In the genomic region with DNA sequence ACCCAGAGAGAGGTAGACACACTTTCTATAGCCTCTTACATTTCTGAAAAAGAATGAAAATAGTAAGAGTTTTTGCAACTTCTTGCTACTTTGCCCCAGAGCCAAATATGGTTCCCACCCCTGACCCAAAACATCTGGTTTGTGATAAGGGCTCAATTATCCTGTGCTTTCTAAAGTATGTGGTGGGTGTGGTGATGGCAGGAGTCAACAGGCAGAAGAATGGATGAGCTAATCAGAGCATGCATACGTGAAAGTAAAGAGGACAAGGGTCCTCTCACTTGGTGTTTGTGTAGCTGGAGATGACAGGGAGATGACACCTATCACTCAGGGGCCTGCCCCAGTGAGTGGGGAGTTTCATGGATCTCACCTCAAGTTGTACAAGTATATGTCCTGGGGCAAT, we compare ENCODE assay signal across 14 cellular contexts. TPM values are rescaled to one million over a fixed set of nuclear protein-coding genes. Genes with fewer than 3 reads are reported as not detected.
DNase-seq lines count a peak whose midpoint lies in the region; ATAC-seq and TF ChIP-seq lines count a peak whose summit lies in the region.
"Had no signal": no experiment of that assay in that cellular context is flagged by ENCODE, and none has a peak within 500 bp of the region (broad histone marks: within the 10 kb centered on the region; RNA-seq: fewer than 3 reads in every experiment).

No MANE protein-coding gene starts in this region.

- no peak for TF ChIP-seq RAD21 in SK-N-SH (IDR thresholded peaks at IDR 0.05; ENCODE audit: low read length)

- no peak overlapping the region for H4K8ac ChIP-seq in mesendoderm (ENCODE audit: low read depth, low read length)

- H3K9me3 ChIP-seq in SK-N-SH (no peaks in the 10 kb centered on the region; the same call in 1 of the 2 replicates), SU-DHL-6 (ENCODE audit: insufficient read depth, low read length) (no peaks in the 10 kb centered on the region), neural progenitor cell (ENCODE audit: low read depth) (no peaks in the 10 kb centered on the region)
- H3K9me3 ChIP-seq: A549 had no signal

- H3K4me1 ChIP-seq in SK-N-SH (ENCODE audit: control insufficient read depth in 1 of 2, insufficient read depth in 2 of 2, low read depth in 1 of 2, low read length in 1 of 2), result no peaks in the 10 kb centered on the region; a peak in 1 of 4 replicates
- H3K4me1 ChIP-seq in mesendoderm (ENCODE audit: control insufficient read depth, low read depth, low read length), result peaks cover 11% of the 10 kb centered on the region
- H3K4me1 ChIP-seq in neural progenitor cell, result no peaks in the 10 kb centered on the region
- H3K4me1 ChIP-seq: A549 had no signal

- H3K4ac ChIP-seq in mesendoderm (ENCODE audit: low read depth, low read length), result no peak overlapping the region

- H2BK5ac ChIP-seq in mesendoderm (ENCODE audit: low read length), result no peak overlapping the region

- no peak overlapping the region for H3K27ac ChIP-seq in SK-N-SH (ENCODE audit: low read depth in 2 of 2, low read length in 1 of 2)
- peak overlapping the region; percentile 95 for H3K27ac ChIP-seq in SU-DHL-6 (ENCODE audit: low read depth, low read length)
- no peak overlapping the region for H3K27ac ChIP-seq in mesendoderm (ENCODE audit: low read depth, low read length)
- no peak overlapping the region for H3K27ac ChIP-seq in neural progenitor cell
- H3K27ac ChIP-seq: A549 had no signal

- no peaks in the 10 kb centered on the region for H3F3A ChIP-seq in SK-N-SH (replicated peaks; ENCODE audit: insufficient read depth)
- H3F3A ChIP-seq in SU-DHL-6 (ENCODE audit: insufficient read depth), result peaks cover 48% of the 10 kb centered on the region
- H3F3A ChIP-seq in neural progenitor cell (ENCODE audit: low read depth), result no peaks in the 10 kb centered on the region

- H2BK15ac ChIP-seq in mesendoderm (replicated peaks; ENCODE audit: low read depth), result no peak overlapping the region

- H3K9me3 Mint-ChIP-seq in neural progenitor cell, result no peaks in the 10 kb centered on the region
- H3K9me3 Mint-ChIP-seq: activated T-cell treated with anti-CD3 and anti-CD28 coated beads, Interleukin-2, amount 50 U/mL, for 72 hours; T-helper 1 cell treated with Interleukin-12 subunit alpha and Interleukin-12 subunit beta and Interleukin-4 antibody, amounts not matched to agents 30 μg/mL and 1 μg/mL, for 36 hours had no signal

- H4K20me1 ChIP-seq in SK-N-SH (ENCODE audit: insufficient read depth) (no peaks in the 10 kb centered on the region), SU-DHL-6 (ENCODE audit: low read depth, low read length) (no peaks in the 10 kb centered on the region), neural progenitor cell (ENCODE audit: low read depth) (no peaks in the 10 kb centered on the region)

- H3K27ac Mint-ChIP-seq in neural progenitor cell, result no peak overlapping the region
- H3K27ac Mint-ChIP-seq: activated T-cell treated with anti-CD3 and anti-CD28 coated beads, Interleukin-2, amount 50 U/mL, for 72 hours had no signal

- H3K56ac ChIP-seq in mesendoderm (ENCODE audit: low read length), result no peak overlapping the region

- no peak overlapping the region for H3K4me3 Mint-ChIP-seq in neural progenitor cell
- H3K4me3 Mint-ChIP-seq: T-helper 1 cell treated with Interleukin-12 subunit alpha and Interleukin-12 subunit beta and Interleukin-4 antibody, amounts not matched to agents 30 μg/mL and 1 μg/mL, for 36 hours had no signal

- no peak overlapping the region for H3K4me2 ChIP-seq in SK-N-SH
- peak overlapping the region; percentile 76 for H3K4me2 ChIP-seq in SU-DHL-6 (ENCODE audit: low read depth, low read length, poor library complexity, severe bottlenecking)
- no peak overlapping the region for H3K4me2 ChIP-seq in mesendoderm (ENCODE audit: low read length)
- H3K4me2 ChIP-seq in neural progenitor cell, result no peak overlapping the region
- H3K4me2 ChIP-seq: A549 had no signal

- H2BK120ac ChIP-seq in mesendoderm (ENCODE audit: low read depth, low read length), result no peak overlapping the region

- TF ChIP-seq CTCF in SK-N-SH (IDR thresholded peaks at IDR 0.05) (no peak), SU-DHL-6 (IDR thresholded peaks at IDR 0.05; ENCODE audit: insufficient read depth, low read length, poor library complexity, severe bottlenecking) (no peak), neural progenitor cell (IDR thresholded peaks at IDR 0.05) (no peak)

- H3K27me3 Mint-ChIP-seq in neural progenitor cell (ENCODE audit: insufficient read depth, low read depth), result peaks cover 6% of the 10 kb centered on the region

- no peaks in the 10 kb centered on the region for H3K36me3 ChIP-seq in SK-N-SH (replicated peaks in 1 of 2; ENCODE audit: control insufficient read depth in 1 of 2, insufficient read depth in 2 of 2, low read length in 1 of 2)
- peaks cover 8% of the 10 kb centered on the region; the same call in 1 of the 2 replicates for H3K36me3 ChIP-seq in SU-DHL-6 (ENCODE audit: low read length)
- H3K36me3 ChIP-seq in mesendoderm (ENCODE audit: control insufficient read depth, insufficient read depth, low read length), result no peaks in the 10 kb centered on the region
- no peaks in the 10 kb centered on the region for H3K36me3 ChIP-seq in neural progenitor cell

- WGBS in SK-N-SH (ENCODE audit: low lambda C conversion rate), result 55% methylated on average over 1 of the region's 1 CpG
- no CpG with 5 or more reads among the region's 1 CpG for WGBS in mesendoderm (ENCODE audit: extremely low coverage, insufficient coverage, low lambda C conversion rate)

- ATAC-seq in SK-N-SH treated with all-trans-retinoic acid at 6 μM for 48 hours, result no peak
- ATAC-seq: A549 had no signal

- CTCF ChIA-PET in SK-N-SH (lab: Yijun Ruan, JAX), result no interaction called here

- no peaks in the 10 kb centered on the region for H3K36me3 Mint-ChIP-seq in neural progenitor cell

- H2AK5ac ChIP-seq in mesendoderm (ENCODE audit: low read length), result no peak overlapping the region

- no peak for TF ChIP-seq EP300 in SK-N-SH (IDR thresholded peaks at IDR 0.05; ENCODE audit: borderline replicate concordance in 1 of 2, low read depth in 1 of 2, low read length in 1 of 2)

- H3K27me3 ChIP-seq in SK-N-SH (ENCODE audit: insufficient read depth), result no peaks in the 10 kb centered on the region
- no peaks in the 10 kb centered on the region for H3K27me3 ChIP-seq in SU-DHL-6 (ENCODE audit: low read length)
- no peaks in the 10 kb centered on the region for H3K27me3 ChIP-seq in mesendoderm (ENCODE audit: insufficient read depth, low read length, poor library complexity)
- H3K27me3 ChIP-seq in neural progenitor cell, result no peaks in the 10 kb centered on the region

- H3K79me2 ChIP-seq in SK-N-SH (ENCODE audit: insufficient read depth), result no peaks in the 10 kb centered on the region; the same call in 1 of the 2 replicates
- peaks cover 4% of the 10 kb centered on the region; the same call in 1 of the 2 replicates for H3K79me2 ChIP-seq in SU-DHL-6 (ENCODE audit: insufficient read depth, low read length)
- no peaks in the 10 kb centered on the region for H3K79me2 ChIP-seq in mesendoderm (ENCODE audit: control insufficient read depth, insufficient read depth, low read length)
- no peaks in the 10 kb centered on the region for H3K79me2 ChIP-seq in neural progenitor cell (ENCODE audit: low read depth)

- no peak overlapping the region for H2AFZ ChIP-seq in SK-N-SH (ENCODE audit: low read depth)
- H2AFZ ChIP-seq in SU-DHL-6 (ENCODE audit: low read depth, low read length, severe bottlenecking), result no peak overlapping the region
- no peak overlapping the region for H2AFZ ChIP-seq in neural progenitor cell (replicated peaks)

- no peaks in the 10 kb centered on the region for H3K4me1 Mint-ChIP-seq in neural progenitor cell

- H3K9me2 ChIP-seq in SK-N-SH, result no peaks in the 10 kb centered on the region
- H3K9me2 ChIP-seq in SU-DHL-6 (replicated peaks; ENCODE audit: insufficient read depth, low read length), result no peaks in the 10 kb centered on the region

- H3K23ac ChIP-seq in mesendoderm (ENCODE audit: low read length), result no peak overlapping the region

- H3K18ac ChIP-seq in mesendoderm (ENCODE audit: low read length), result no peak overlapping the region

- DNase-seq in SK-N-SH (peak; percentile 14), H4 (ENCODE audit: low spot score) (peak; percentile 3), mesendoderm (peak; percentile 90), NCI-H2171 treated with DMSO at 0.1 percent for 48 hours (lab: John Stamatoyannopoulos, UW) (no peak), neural progenitor cell (ENCODE audit: low spot score) (no peak), DMS114 treated with DMSO at 0.1 percent for 48 hours (lab: John Stamatoyannopoulos, UW; ENCODE audit: unreplicated experiment) (no peak)
- DNase-seq: activated T-cell treated with anti-CD3 and anti-CD28 coated beads, Interleukin-2, amount 50 U/mL, for 72 hours; EL; NCI-H774; right cardiac atrium had no signal

- no peak overlapping the region for H3K4me3 ChIP-seq in SK-N-SH (ENCODE audit: low read depth in 2 of 2, low read length in 1 of 2)
- H3K4me3 ChIP-seq in SU-DHL-6 (ENCODE audit: insufficient read depth, low read length, poor library complexity, severe bottlenecking), result no peak overlapping the region
- H3K4me3 ChIP-seq in mesendoderm (ENCODE audit: low read length), result no peak overlapping the region
- no peak overlapping the region for H3K4me3 ChIP-seq in neural progenitor cell
- H3K4me3 ChIP-seq: A549 had no signal

- no peaks in the 10 kb centered on the region for H3K79me1 ChIP-seq in mesendoderm (ENCODE audit: low read length)

- no peak overlapping the region for H3K9ac ChIP-seq in SK-N-SH
- H3K9ac ChIP-seq in SU-DHL-6 (ENCODE audit: low read length), result peak overlapping the region; percentile 45; the same call in 1 of the 2 replicates
- no peak overlapping the region for H3K9ac ChIP-seq in mesendoderm (ENCODE audit: low read length)
- H3K9ac ChIP-seq in neural progenitor cell, result no peak overlapping the region

- POLR2A ChIA-PET in SK-N-SH (lab: Yijun Ruan, JAX), result no interaction called here

- H4K5ac ChIP-seq in mesendoderm (ENCODE audit: low read length), result no peak overlapping the region

TF ChIP-seq in SK-N-SH, 30 proteins besides CTCF, POLR2A, EP300 and RAD21 (continues in another document):
- TF ChIP-seq FOXJ3 (CRISPR knock-in tag; IDR thresholded peaks at IDR 0.05) (no peak), TCF12 (IDR thresholded peaks at IDR 0.05) (no peak), ELF1 (IDR thresholded peaks at IDR 0.05) (no peak), RCOR1 (IDR thresholded peaks at IDR 0.05; ENCODE audit: low read length) (no peak), RXRA (IDR thresholded peaks at IDR 0.05; ENCODE audit: borderline replicate concordance, low read depth) (no peak)

TF ChIP-seq in SK-N-SH treated with all-trans-retinoic acid at 6 μM for 48 hours, 23 proteins besides CTCF, POLR2A, EP300 and RAD21 (continues in another document):
- TF ChIP-seq ZFP3 (CRISPR knock-in tag; IDR thresholded peaks at IDR 0.05) (no peak), ZNF70 (CRISPR knock-in tag; IDR thresholded peaks at IDR 0.05) (no peak), GLIS3 (CRISPR knock-in tag; IDR thresholded peaks at IDR 0.05) (no peak)

RNA-seq across cellular contexts. Expression of a gene that starts 19.1 kb away (rescaled TPM):
- polyA plus RNA-seq in SK-N-SH (2012; rRNA removed), result 0.36 and 0.55 TPM in 2 replicates
- polyA plus RNA-seq in SK-N-SH (2012; cell fraction: cytosol; rRNA removed), result 0.63 and 0.86 TPM in 2 replicates
- 0.38 and 0.50 TPM in 2 replicates for polyA plus RNA-seq in SK-N-SH (2012; cell fraction: nucleus; rRNA removed)
- 2.6 and 2.9 TPM in 2 replicates for total RNA-seq in H4 (2014; rRNA removed; shearing (Covaris generic))
- polyA plus RNA-seq in mesendoderm (2013, experiment 1 of 2), result 15.3 TPM
- polyA plus RNA-seq in mesendoderm (2013, experiment 2 of 2), result 15.2 TPM
- 5.6 and 8.3 TPM in 2 replicates for total RNA-seq in neural progenitor cell (ENCODE audit: low replicate concordance)

Comparison
In these comparisons a context has a peak if more than half of its experiments do, and no peak if none do; other contexts are left out.
1. DNase-seq: peak in SK-N-SH (single experiment), H4 (single experiment) and mesendoderm (single experiment); none in NCI-H2171 treated with DMSO at 0.1 percent for 48 hours (single experiment), neural progenitor cell (single experiment) and DMS114 treated with DMSO at 0.1 percent for 48 hours (single experiment).